ENCODE assay signal across 8 cellular contexts in genomic region chr1:68230901-68231626, GRCh38. TPM values are rescaled to one million over a fixed set of nuclear protein-coding genes. Genes with fewer than 3 reads are reported as not detected.
A peak's percentile ranks its signal among the peaks of the same experiment; 100 is the strongest.
DNase-seq lines count a peak whose midpoint lies in the region; ATAC-seq and TF ChIP-seq lines count a peak whose summit lies in the region.

No MANE protein-coding gene starts in this region.

- TF ChIP-seq CTCF in chondrocyte (IDR thresholded peaks at IDR 0.05), result no peak

- H3K4me1 Mint-ChIP-seq in activated naive CD8-positive, alpha-beta T cell (ENCODE audit: low read depth), result peaks cover 16% of the 10 kb centered on the region
- peaks cover 15% of the 10 kb centered on the region for H3K4me1 Mint-ChIP-seq in activated naive CD8-positive, alpha-beta T cell treated with anti-CD3 and anti-CD28 coated beads for 36 hours
- H3K4me1 Mint-ChIP-seq in chondrocyte (ENCODE audit: low read depth), result peaks cover 46% of the 10 kb centered on the region

- no peaks in the 10 kb centered on the region for H3K9me3 Mint-ChIP-seq in activated naive CD8-positive, alpha-beta T cell (ENCODE audit: low read depth)
- H3K9me3 Mint-ChIP-seq in activated naive CD8-positive, alpha-beta T cell treated with anti-CD3 and anti-CD28 coated beads for 36 hours, result peaks cover 3% of the 10 kb centered on the region
- H3K9me3 Mint-ChIP-seq in chondrocyte (ENCODE audit: low read depth), result no peaks in the 10 kb centered on the region

- H3K27me3 Mint-ChIP-seq in activated naive CD8-positive, alpha-beta T cell, result peaks cover 32% of the 10 kb centered on the region
- H3K27me3 Mint-ChIP-seq in activated naive CD8-positive, alpha-beta T cell treated with anti-CD3 and anti-CD28 coated beads for 36 hours, result peaks cover 72% of the 10 kb centered on the region
- H3K27me3 Mint-ChIP-seq in chondrocyte (ENCODE audit: low read depth), result no peaks in the 10 kb centered on the region

- no peak overlapping the region for H3K27ac Mint-ChIP-seq in activated naive CD8-positive, alpha-beta T cell
- no peak overlapping the region for H3K27ac Mint-ChIP-seq in activated naive CD8-positive, alpha-beta T cell treated with anti-CD3 and anti-CD28 coated beads for 36 hours
- H3K27ac Mint-ChIP-seq in chondrocyte (ENCODE audit: unreplicated experiment), result peak overlapping the region; percentile 94

- ATAC-seq in HG02623 (IDR thresholded peaks at IDR 0.05; ENCODE audit: unreplicated experiment), result no peak

- DNase-seq in activated naive CD8-positive, alpha-beta T cell treated with anti-CD3 and anti-CD28 coated beads for 36 hours, result no peak
- DNase-seq in chondrocyte (ENCODE audit: low spot score) (no peak), lung microvascular endothelial cell (ENCODE audit: low read depth in 2 of 2) (peak; percentile 28 to 48), ureter (ENCODE audit: low spot score) (peak; percentile 58), GM19238 (ENCODE audit: insufficient read length, low spot score) (no peak), amniotic stem cell (lab: John Stamatoyannopoulos, UW) (no peak)

- no peaks in the 10 kb centered on the region for H3K36me3 Mint-ChIP-seq in activated naive CD8-positive, alpha-beta T cell
- no peaks in the 10 kb centered on the region for H3K36me3 Mint-ChIP-seq in activated naive CD8-positive, alpha-beta T cell treated with anti-CD3 and anti-CD28 coated beads for 36 hours
- peaks cover 5% of the 10 kb centered on the region for H3K36me3 Mint-ChIP-seq in chondrocyte (ENCODE audit: low read depth)

- peak overlapping the region; percentile 65 for H3K4me3 Mint-ChIP-seq in activated naive CD8-positive, alpha-beta T cell
- H3K4me3 Mint-ChIP-seq in activated naive CD8-positive, alpha-beta T cell treated with anti-CD3 and anti-CD28 coated beads for 36 hours, result no peak overlapping the region
- peak overlapping the region; percentile 90 for H3K4me3 Mint-ChIP-seq in chondrocyte (ENCODE audit: unreplicated experiment)

RNA-seq across cellular contexts. Expression of gene WLS, which starts 1.3 kb away (rescaled TPM):
- not detected for total RNA-seq in activated naive CD8-positive, alpha-beta T cell treated with anti-CD3 and anti-CD28 coated beads for 36 hours
- 149 to 207 TPM (median 160 TPM) in 3 replicates for total RNA-seq in chondrocyte
- total RNA-seq in lung microvascular endothelial cell, result 20.2 and 47.9 TPM in 2 replicates
- total RNA-seq in ureter, result 186 TPM

Comparison
In these comparisons a context has a peak if more than half of its experiments do, and no peak if none do; other contexts are left out.
1. DNase-seq: peak in lung microvascular endothelial cell (2 of 2) and ureter (single experiment); none in activated naive CD8-positive, alpha-beta T cell treated with anti-CD3 and anti-CD28 coated beads for 36 hours (single experiment), chondrocyte (single experiment), GM19238 (single experiment) and amniotic stem cell (single experiment).
2. RNA of gene WLS, which starts 1.3 kb away (total RNA-seq): 186 TPM in ureter (single experiment), 149 to 207 TPM in chondrocyte and 20.2 to 47.9 TPM in lung microvascular endothelial cell; not detected in activated naive CD8-positive, alpha-beta T cell treated with anti-CD3 and anti-CD28 coated beads for 36 hours; every median in the first group is over 10 times any median in the second.